In the genomic region with DNA sequence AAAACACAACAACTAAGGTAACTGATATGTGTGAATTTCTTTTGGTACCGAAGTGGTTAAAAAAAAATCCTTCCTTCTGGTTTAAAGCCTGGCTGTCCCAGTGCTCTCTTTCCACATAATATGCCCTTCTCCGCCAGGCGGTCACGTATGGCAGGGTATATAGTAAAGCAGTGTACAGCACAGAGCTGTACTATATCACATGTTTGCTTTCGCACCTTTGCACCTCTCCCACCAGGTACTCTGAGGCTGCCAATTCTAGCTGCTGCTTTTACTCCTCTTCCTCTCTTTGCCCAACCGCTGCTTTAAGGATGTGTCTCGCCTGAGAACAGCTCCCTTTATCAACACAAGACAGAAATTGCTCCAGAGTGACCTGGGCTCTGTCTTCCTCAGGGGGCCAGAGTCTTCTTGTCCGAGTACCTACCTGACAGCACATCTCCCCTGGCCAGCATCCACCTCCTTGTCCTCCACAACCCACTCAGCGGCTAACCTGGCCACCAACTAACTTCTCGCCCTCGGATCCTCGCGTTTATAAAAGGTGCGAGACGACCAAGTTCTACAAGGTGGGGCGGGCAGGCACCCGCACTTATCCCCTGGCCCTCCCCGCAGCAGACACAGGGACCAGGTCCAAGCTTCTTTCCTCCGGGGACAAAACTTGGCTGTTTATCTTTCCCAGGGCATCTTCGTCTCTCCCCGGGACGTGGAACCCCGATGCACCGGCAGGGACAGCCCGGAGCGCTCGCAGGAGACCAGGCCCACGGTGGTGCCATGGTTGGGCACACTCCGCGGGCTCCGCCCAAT, we compare ENCODE assay signal across 8 cellular contexts. TPM values are rescaled to one million over a fixed set of nuclear protein-coding genes. Genes with fewer than 3 reads are reported as not detected.
DNase-seq lines count a peak whose midpoint lies in the region; ATAC-seq and TF ChIP-seq lines count a peak whose summit lies in the region.

No MANE protein-coding gene starts in this region.

- WGBS in heart right ventricle, 2 donors, result 19% methylated on average over 31 of the region's 31 CpGs

- peaks cover 15% of the 10 kb centered on the region for H3K4me1 Mint-ChIP-seq in T-helper 17 cell

- H3K9me3 ChIP-seq in T-helper 17 cell (ENCODE audit: control insufficient read depth, low read length, poor library complexity, severe bottlenecking), result no peaks in the 10 kb centered on the region
- no peaks in the 10 kb centered on the region for H3K9me3 ChIP-seq in heart right ventricle

- H3K4me1 ChIP-seq in heart right ventricle, result peaks cover 0 to 20% (median 7%) of the 10 kb centered on the region in 9 donors

- ATAC-seq in GM19452 (IDR thresholded peaks at IDR 0.05; ENCODE audit: unreplicated experiment) (peak; percentile 12), T-helper 17 cell (peak; percentile 9), heart right ventricle (peak in 5 of 8 donors; percentile 1 to 88 (median 15)), HG02852 (IDR thresholded peaks at IDR 0.05; ENCODE audit: unreplicated experiment) (no peak)

- H3K36me3 ChIP-seq in heart right ventricle, result no peaks in the 10 kb centered on the region

- peaks cover 0 to 52% (median 11%) of the 10 kb centered on the region in 7 donors for H3K27me3 ChIP-seq in heart right ventricle

- in situ Hi-C loops in KBM-7 (cut with MboI; ENCODE audit: low pct_unique_long_range_greater_than_20kb, low sequenced_read_pairs), result no loop called here

- H3K27me3 Mint-ChIP-seq in T-helper 17 cell, result peaks cover 65% of the 10 kb centered on the region

- TF ChIP-seq CTCF in heart right ventricle (IDR thresholded peaks at IDR 0.05), result no peak

- no peak overlapping the region for H3K27ac Mint-ChIP-seq in T-helper 17 cell

- DNase-seq in T-helper 17 cell (no peak), heart right ventricle (no peak), retina (peak; percentile 66), NCI-H1048 (lab: John Stamatoyannopoulos, UW) (no peak), KBM-7 (no peak), HT-29 (ENCODE audit: low spot score) (no peak)

- intact Hi-C loops in heart right ventricle (cut with DNase I), result loop anchor here in 6 of 10 donors (5.0 to 10.0 kb wide), 6 partner anchors 49 to 101 kb away; no protein-coding TSS in a partner anchor

- peak overlapping the region; percentile 45 to 88 (median 69) for H3K4me3 ChIP-seq in heart right ventricle

- H3K36me3 Mint-ChIP-seq in T-helper 17 cell (ENCODE audit: low read depth), result peaks cover 2% of the 10 kb centered on the region

- H3K4me3 Mint-ChIP-seq in T-helper 17 cell, result peak overlapping the region; percentile 86

- peak overlapping the region; percentile 53 to 90 (median 76) for H3K27ac ChIP-seq in heart right ventricle

RNA-seq across cellular contexts. Expression of gene COLGALT2, which starts 1.6 kb away (rescaled TPM):
- total RNA-seq in T-helper 17 cell, result under 1 TPM; 0.26 to 0.40 TPM
- total RNA-seq in heart right ventricle, result 10 to 100 TPM in 1 of 10 donors, 1 to 10 TPM in 9; 1.7 to 10.9 (median 5.1) TPM
- polyA plus RNA-seq in heart right ventricle, result 1 to 10 TPM; 1.4 to 2.2 TPM
- total RNA-seq in HT-29 (2014; rRNA removed; shearing (Covaris generic)), result not detected in 2 replicates

RNA-seq across cellular contexts. Expression of gene TSEN15, which starts 15.6 kb away (rescaled TPM):
- 10 to 100 TPM; 19.6 to 21.4 TPM for total RNA-seq in T-helper 17 cell
- total RNA-seq in heart right ventricle, result 10 to 100 TPM; 19.3 to 31.0 (median 25.2) TPM
- 10 to 100 TPM; 21.6 to 31.1 TPM for polyA plus RNA-seq in heart right ventricle
- 32.3 and 33.4 TPM in 2 replicates for total RNA-seq in HT-29 (2014; rRNA removed; shearing (Covaris generic))
